ENCODE assay signal across 12 cellular contexts in the genomic region with DNA sequence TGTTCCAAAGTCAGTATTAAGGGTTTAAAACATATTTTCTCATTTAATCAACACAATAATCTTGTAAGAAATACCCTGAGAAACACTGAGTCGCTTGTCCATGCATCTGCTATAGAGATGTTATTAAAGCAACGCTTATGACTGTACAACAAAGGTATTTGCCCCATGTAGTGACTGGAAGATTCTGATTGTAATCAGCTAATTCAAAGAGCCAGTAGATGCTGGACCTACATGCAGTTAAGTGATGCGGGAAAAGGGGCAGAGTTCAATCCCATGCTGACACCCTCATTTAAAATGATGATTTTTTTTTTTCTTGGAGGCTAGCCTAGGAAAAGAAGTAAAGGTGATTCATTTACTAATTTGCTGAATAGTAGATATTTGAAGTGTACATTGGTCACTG.
"Had no signal": no experiment of that assay in that cellular context is flagged by ENCODE, and none has a peak within 500 bp of the region (broad histone marks: within the 10 kb centered on the region; RNA-seq: fewer than 3 reads in every experiment).

No MANE protein-coding gene starts in this region.

- H3K4me1 ChIP-seq: left lung had no signal

- H3K27ac ChIP-seq: left lung, tibial artery, WERI-Rb-1 had no signal

- H3K27me3 ChIP-seq: tibial artery had no signal

- DNase-seq: activated CD4-positive, alpha-beta T cell treated with anti-CD3 and anti-CD28 coated beads for 1 hour; activated naive CD8-positive, alpha-beta T cell treated with anti-CD3 and anti-CD28 coated beads for 36 hours; cerebellar nuclear complex; effector CD4-positive, alpha-beta T cell; kidney; left lung; right cardiac atrium; stimulated activated CD4-positive, alpha-beta T cell treated with anti-CD3 and anti-CD28 coated beads, Interleukin-2, amount 100 ng/mL, for 24 hours; stimulated activated naive CD4-positive, alpha-beta T cell treated with Interleukin-2 at 50 U/mL for 16 hours; substantia nigra; tibial artery; WERI-Rb-1 had no signal

- H3K36me3 ChIP-seq: left lung, tibial artery, WERI-Rb-1 had no signal

- H3K4me3 ChIP-seq: left lung, tibial artery had no signal

- ATAC-seq: left lung, right cardiac atrium had no signal
